In the genomic region with DNA sequence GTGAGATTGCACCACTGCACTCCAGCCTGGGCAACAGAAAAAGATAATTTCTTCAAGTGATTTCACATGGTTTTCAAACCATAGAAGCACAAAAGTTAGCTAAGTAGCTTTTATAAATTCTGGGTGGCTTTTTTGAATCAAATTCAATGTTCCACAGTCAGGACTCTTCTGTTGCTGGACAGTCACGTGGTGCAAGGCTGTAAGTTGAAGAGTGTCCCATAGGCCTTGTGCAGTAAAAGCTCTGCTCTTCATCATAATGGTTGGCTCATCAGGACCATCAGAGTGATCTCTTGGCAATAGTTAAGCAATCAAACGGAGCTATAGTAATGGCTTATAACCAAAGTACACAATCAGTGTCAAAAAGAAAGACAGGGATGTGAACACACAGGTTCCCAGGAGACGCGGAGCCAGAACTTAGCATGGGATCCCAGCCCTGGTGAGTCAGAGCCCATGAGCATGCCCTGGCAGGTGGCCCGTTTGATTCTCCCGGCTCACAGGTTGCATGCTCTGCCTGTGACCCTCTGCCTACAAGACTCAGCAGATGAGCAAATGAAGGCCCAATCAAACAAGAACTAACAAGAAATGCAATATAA, we compare ENCODE assay signal across 16 cellular contexts. TPM values are rescaled to one million over a fixed set of nuclear protein-coding genes. Genes with fewer than 3 reads are reported as not detected.
DNase-seq lines count a peak whose midpoint lies in the region; ATAC-seq, FAIRE-seq and TF ChIP-seq lines count a peak whose summit lies in the region.
"Had no signal": no experiment of that assay in that cellular context is flagged by ENCODE, and none has a peak within 500 bp of the region (broad histone marks: within the 10 kb centered on the region; RNA-seq: fewer than 3 reads in every experiment).

No MANE protein-coding gene starts in this region.

- intact Hi-C loops in MCF 10A (cut with micrococcal nuclease) (no loop called here), kidney (cut with DNase I) (no loop called here)

- peak overlapping the region; percentile 35 for H3K27ac Mint-ChIP-seq in MCF 10A (ENCODE audit: low read depth, unreplicated experiment)
- H3K27ac Mint-ChIP-seq: natural killer cell treated with Interleukin-12 subunit alpha and Interleukin-12 subunit beta and Interleukin-15 and Interleukin-18, amount 100 ng/mL, for 72 hours had no signal

- POLR2A ChIA-PET in MCF 10A (lab: Yijun Ruan, JAX): interaction anchor here (0.6 to 1.1 kb wide), 7 partner anchors 10 to 269 kb away, joined by 3 to 5 read pairs (median 3); a partner anchor contains a TSS

- peaks cover 7% of the 10 kb centered on the region for H3K4me1 Mint-ChIP-seq in MCF 10A (ENCODE audit: insufficient read depth, unreplicated experiment)

- DNase-seq in A172 (ENCODE audit: low spot score): peak; percentile 82
- peak; percentile 49 for DNase-seq in LoVo (ENCODE audit: low spot score)
- DNase-seq in MCF 10A (ENCODE audit: unreplicated experiment): peak; percentile 98
- DNase-seq in kidney: peak; percentile 83
- no peak for DNase-seq in T-helper 9 cell
- DNase-seq: activated CD8-positive, alpha-beta memory T cell treated with anti-CD3 and anti-CD28 coated beads, Interleukin-2, amount 50 U/mL, for 48 hours; amniotic stem cell; DND-41; upper lobe of left lung had no signal

- H3K9me3 Mint-ChIP-seq in MCF 10A (ENCODE audit: unreplicated experiment): no peaks in the 10 kb centered on the region
- H3K9me3 Mint-ChIP-seq: natural killer cell treated with Interleukin-12 subunit alpha and Interleukin-12 subunit beta and Interleukin-15 and Interleukin-18, amount 100 ng/mL, for 72 hours had no signal

- ATAC-seq in GM21367 (IDR thresholded peaks at IDR 0.05; ENCODE audit: unreplicated experiment) (no peak), GM19455 (IDR thresholded peaks at IDR 0.05; ENCODE audit: unreplicated experiment) (no peak), GM21723 (IDR thresholded peaks at IDR 0.05; ENCODE audit: unreplicated experiment) (no peak)
- ATAC-seq: natural killer cell treated with Interleukin-12 subunit alpha and Interleukin-12 subunit beta and Interleukin-15 and Interleukin-18, amount 100 ng/mL, for 72 hours had no signal

- no peak for FAIRE-seq in kidney (lab: Jason Lieb, UNC)
- FAIRE-seq: endometrium, TTC549 had no signal

- H3K4me3 Mint-ChIP-seq in MCF 10A (ENCODE audit: unreplicated experiment): no peak overlapping the region
- H3K4me3 Mint-ChIP-seq: natural killer cell treated with Interleukin-12 subunit alpha and Interleukin-12 subunit beta and Interleukin-15 and Interleukin-18, amount 100 ng/mL, for 72 hours had no signal

- no TSS peak for BruUV-seq in MCF 10A (replicated peaks; lab: Mats Ljungman, UMichigan)

- no peaks in the 10 kb centered on the region for H3K27me3 Mint-ChIP-seq in MCF 10A (ENCODE audit: insufficient read depth, unreplicated experiment)

- no peaks in the 10 kb centered on the region for H3K36me3 Mint-ChIP-seq in MCF 10A (ENCODE audit: insufficient read depth, unreplicated experiment)
- H3K36me3 Mint-ChIP-seq: natural killer cell treated with Interleukin-12 subunit alpha and Interleukin-12 subunit beta and Interleukin-15 and Interleukin-18, amount 100 ng/mL, for 72 hours had no signal

- no peak overlapping the region for H3K4me3 ChIP-seq in kidney (ENCODE audit: low read length in 2 of 2)
- H3K4me3 ChIP-seq: Peyer's patch, upper lobe of left lung had no signal

- H3K9ac ChIP-seq in kidney (ENCODE audit: low read length in 2 of 2): no peak overlapping the region

- H3K27ac ChIP-seq in kidney (ENCODE audit: low read depth in 2 of 2, low read length in 2 of 2): no peak overlapping the region
- H3K27ac ChIP-seq: Peyer's patch, upper lobe of left lung had no signal

- H3K9me3 ChIP-seq in kidney (ENCODE audit: control insufficient read depth in 1 of 2, low read length in 2 of 2): no peaks in the 10 kb centered on the region
- H3K9me3 ChIP-seq: Peyer's patch, upper lobe of left lung had no signal

- no peaks in the 10 kb centered on the region for H3K4me1 ChIP-seq in kidney (ENCODE audit: control insufficient read depth in 1 of 2, insufficient read depth in 1 of 2, low read depth in 1 of 2, low read length in 2 of 2)
- H3K4me1 ChIP-seq: Peyer's patch, upper lobe of left lung had no signal

- no peak for TF ChIP-seq CTCF in MCF 10A (IDR thresholded peaks at IDR 0.05; ENCODE audit: unreplicated experiment)
- TF ChIP-seq CTCF in kidney (IDR thresholded peaks at IDR 0.05; ENCODE audit: borderline replicate concordance, extremely low read depth, insufficient read depth): no peak

- CTCF ChIA-PET in MCF 10A (lab: Yijun Ruan, JAX): interaction anchor here (0.6 to 0.9 kb wide), 2 partner anchors 41 to 309 kb away, joined by 4 read pairs; no protein-coding TSS in a partner anchor

- H3K36me3 ChIP-seq in kidney (ENCODE audit: control insufficient read depth in 1 of 2, insufficient read depth in 2 of 2, low read length in 2 of 2): no peaks in the 10 kb centered on the region
- H3K36me3 ChIP-seq: Peyer's patch, upper lobe of left lung had no signal

RNA-seq across cellular contexts. Expression of a gene that starts 10.8 kb away (rescaled TPM):
- total RNA-seq in A172 (2014; rRNA removed; shearing (Covaris generic)): 333 and 346 TPM in 2 replicates
- 1.1 and 1.6 TPM in 2 replicates for total RNA-seq in MCF 10A (2022)
- total RNA-seq in kidney: 60.6 TPM
- polyA plus RNA-seq in kidney (ENCODE audit: insufficient read depth, low read depth, low replicate concordance): 43.9 TPM
- total RNA-seq: natural killer cell treated with Interleukin-12 subunit alpha and Interleukin-12 subunit beta and Interleukin-15 and Interleukin-18, amount 100 ng/mL, for 72 hours had no signal

RNA-seq across cellular contexts. Expression of a gene that starts 53.9 kb away (rescaled TPM):
- total RNA-seq in A172 (2014; rRNA removed; shearing (Covaris generic)): 67.8 and 70.4 TPM in 2 replicates
- total RNA-seq in MCF 10A (2022): 41.3 and 42.0 TPM in 2 replicates
- 28.8 TPM for total RNA-seq in kidney
- 24.8 TPM for polyA plus RNA-seq in kidney (ENCODE audit: insufficient read depth, low read depth, low replicate concordance)

Comparison
In these comparisons a context has a peak if more than half of its experiments do, and no peak if none do; other contexts are left out.
1. RNA of a gene that starts 10.8 kb away (total RNA-seq): 333 to 346 TPM in A172 and 60.6 TPM in kidney (single experiment); 1.1 to 1.6 TPM in MCF 10A; every median in the first group is over 10 times any median in the second.